In the genomic region with DNA sequence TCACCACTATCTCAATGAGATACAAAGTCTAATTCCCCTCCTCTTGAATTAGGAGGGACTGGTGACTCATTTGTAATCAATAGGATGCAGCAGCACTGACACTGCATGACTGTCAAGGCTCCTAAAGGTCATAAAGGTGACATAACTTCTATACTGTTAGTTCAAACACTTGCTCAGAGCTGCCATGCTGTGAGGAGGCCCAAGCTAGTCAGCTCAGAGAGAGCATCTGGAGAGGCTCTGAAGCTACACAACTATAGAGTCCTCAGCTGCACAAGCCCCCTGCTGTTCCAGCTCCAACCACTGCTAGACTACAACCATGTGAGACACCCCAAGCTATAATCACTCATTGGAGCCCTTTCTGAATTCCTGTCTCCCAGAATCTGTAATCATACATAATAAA, we compare ENCODE assay signal across 19 cellular contexts. TPM values are rescaled to one million over a fixed set of nuclear protein-coding genes. Genes with fewer than 3 reads are reported as not detected.
DNase-seq lines count a peak whose midpoint lies in the region; ATAC-seq and TF ChIP-seq lines count a peak whose summit lies in the region.
"Had no signal": no experiment of that assay in that cellular context is flagged by ENCODE, and none has a peak within 500 bp of the region (broad histone marks: within the 10 kb centered on the region; RNA-seq: fewer than 3 reads in every experiment).

No MANE protein-coding gene starts in this region.

- intact Hi-C loops in lower lobe of right lung (cut with DNase I) (no loop called here), adrenal gland (cut with DNase I) (no loop called here)

- no peak for TF ChIP-seq POLR2A in adrenal gland (IDR thresholded peaks at IDR 0.05)

- peaks cover 2% of the 10 kb centered on the region for H3K36me3 Mint-ChIP-seq in central memory CD8-positive, alpha-beta T cell (ENCODE audit: insufficient read depth)
- H3K36me3 Mint-ChIP-seq: activated naive CD8-positive, alpha-beta T cell treated with anti-CD3 and anti-CD28 coated beads, Interleukin-2, amount 10 ng/mL, durations not matched to agents 7 days and 5 days had no signal

- no peak overlapping the region for H3K4me3 ChIP-seq in lower lobe of right lung
- no peak overlapping the region for H3K4me3 ChIP-seq in adrenal gland
- H3K4me3 ChIP-seq: BLaER1 treated with 17β-estradiol and CSF1 and Interleukin-3, amounts not matched to agents 10 nM and 100 nM; MG63; thoracic aorta had no signal

- H3K4me3 Mint-ChIP-seq in central memory CD8-positive, alpha-beta T cell, result no peak overlapping the region
- H3K4me3 Mint-ChIP-seq: activated naive CD8-positive, alpha-beta T cell treated with anti-CD3 and anti-CD28 coated beads, Interleukin-2, amount 10 ng/mL, durations not matched to agents 7 days and 5 days; T-helper 2 cell treated with Interferon-gamma antibody and Interleukin-4, amounts not matched to agents 5 μg/mL and 100 μg/mL, for 36 hours had no signal

- TF ChIP-seq CTCF in lower lobe of right lung (IDR thresholded peaks at IDR 0.05), result no peak
- TF ChIP-seq CTCF in adrenal gland (IDR thresholded peaks at IDR 0.05), result no peak

- H3K27me3 Mint-ChIP-seq in central memory CD8-positive, alpha-beta T cell, result peaks cover 75% of the 10 kb centered on the region

- H3K9me3 Mint-ChIP-seq in central memory CD8-positive, alpha-beta T cell, result no peaks in the 10 kb centered on the region
- H3K9me3 Mint-ChIP-seq: activated naive CD8-positive, alpha-beta T cell treated with anti-CD3 and anti-CD28 coated beads, Interleukin-2, amount 10 ng/mL, durations not matched to agents 7 days and 5 days; T-helper 2 cell treated with Interferon-gamma antibody and Interleukin-4, amounts not matched to agents 5 μg/mL and 100 μg/mL, for 36 hours had no signal

- H3K4me1 ChIP-seq in lower lobe of right lung, result no peaks in the 10 kb centered on the region
- H3K4me1 ChIP-seq in adrenal gland (replicated peaks in 1 of 2), result no peaks in the 10 kb centered on the region

- DNase-seq in DMS 273 (lab: John Stamatoyannopoulos, UW; ENCODE audit: unreplicated experiment) (peak; percentile 52), DMS 273 treated with DMSO at 0.1 percent for 48 hours (lab: John Stamatoyannopoulos, UW) (no peak), lower lobe of right lung (no peak), adrenal gland (no peak)
- DNase-seq in central memory CD8-positive, alpha-beta T cell (ENCODE audit: low spot score in 2 of 2), result no peak
- DNase-seq: activated CD4-positive, alpha-beta T cell treated with anti-CD3 and anti-CD28 coated beads for 48 hours; activated naive CD8-positive, alpha-beta T cell treated with anti-CD3 and anti-CD28 coated beads, Interleukin-2, amount 10 ng/mL, durations not matched to agents 7 days and 5 days; hypothalamus; kidney glomerular epithelial cell; MG63; NCI-H2081 had no signal

- H3K36me3 ChIP-seq in lower lobe of right lung (no peaks in the 10 kb centered on the region), adrenal gland (replicated peaks in 1 of 2) (no peaks in the 10 kb centered on the region)
- H3K36me3 ChIP-seq: BLaER1 treated with 17β-estradiol and CSF1 and Interleukin-3, amounts not matched to agents 10 nM and 100 nM; MG63; thoracic aorta had no signal

- peaks cover 12% of the 10 kb centered on the region for H3K27me3 ChIP-seq in lower lobe of right lung (ENCODE audit: low read depth)
- no peaks in the 10 kb centered on the region for H3K27me3 ChIP-seq in adrenal gland
- H3K27me3 ChIP-seq: BLaER1 treated with 17β-estradiol and CSF1 and Interleukin-3, amounts not matched to agents 10 nM and 100 nM; MG63 had no signal

- no peaks in the 10 kb centered on the region for H3K9me3 ChIP-seq in lower lobe of right lung
- no peaks in the 10 kb centered on the region for H3K9me3 ChIP-seq in adrenal gland (replicated peaks in 1 of 3)
- H3K9me3 ChIP-seq: BLaER1 treated with 17β-estradiol and CSF1 and Interleukin-3, amounts not matched to agents 10 nM and 100 nM; MG63; thoracic aorta had no signal

- peak; percentile 53 for ATAC-seq in GM21367 (IDR thresholded peaks at IDR 0.05; ENCODE audit: unreplicated experiment)
- ATAC-seq in HG03432 (IDR thresholded peaks at IDR 0.05; ENCODE audit: unreplicated experiment), result peak; percentile 57
- peak; percentile 40 for ATAC-seq in central memory CD8-positive, alpha-beta T cell (replicated peaks; ENCODE audit: extremely low read depth, poor library complexity, severe bottlenecking)
- no peak for ATAC-seq in lower lobe of right lung
- no peak for ATAC-seq in HG02798 (IDR thresholded peaks at IDR 0.05; ENCODE audit: poor library complexity, unreplicated experiment)
- ATAC-seq: sciatic nerve had no signal

- H3K4me1 Mint-ChIP-seq in central memory CD8-positive, alpha-beta T cell, result no peaks in the 10 kb centered on the region
- H3K4me1 Mint-ChIP-seq: activated naive CD8-positive, alpha-beta T cell treated with anti-CD3 and anti-CD28 coated beads, Interleukin-2, amount 10 ng/mL, durations not matched to agents 7 days and 5 days had no signal

- H3K27ac ChIP-seq in lower lobe of right lung, result no peak overlapping the region
- H3K27ac ChIP-seq in adrenal gland, result no peak overlapping the region
- H3K27ac ChIP-seq: 22Rv1; BLaER1 treated with 17β-estradiol and CSF1 and Interleukin-3, amounts not matched to agents 10 nM and 100 nM; thoracic aorta had no signal

- H3K27ac Mint-ChIP-seq in central memory CD8-positive, alpha-beta T cell (ENCODE audit: low read depth), result no peak overlapping the region
- H3K27ac Mint-ChIP-seq: activated naive CD8-positive, alpha-beta T cell treated with anti-CD3 and anti-CD28 coated beads, Interleukin-2, amount 10 ng/mL, durations not matched to agents 7 days and 5 days; T-helper 2 cell treated with Interferon-gamma antibody and Interleukin-4, amounts not matched to agents 5 μg/mL and 100 μg/mL, for 36 hours had no signal

RNA-seq across cellular contexts. Expression of gene HEY2, which starts 17.0 kb away (rescaled TPM):
- total RNA-seq in lower lobe of right lung, result 2.8 TPM
- 1 to 10 TPM in 5 of 8 donors, under 1 TPM in 2, not detected in 1; 0.60 to 1.8 (median 1.0) TPM for total RNA-seq in adrenal gland
- 1 to 10 TPM in 2 of 3 donors, under 1 TPM in 1; 0.46 to 2.1 (median 1.4) TPM for polyA plus RNA-seq in adrenal gland

RNA-seq across cellular contexts. Expression of gene NCOA7, which starts 58.4 kb away (rescaled TPM):
- total RNA-seq in lower lobe of right lung (64.4 TPM), adrenal gland (100 to 1,000 TPM in 4 of 8 donors, 10 to 100 TPM in 4; 51.2 to 180 (median 95.1) TPM)
- polyA plus RNA-seq in adrenal gland, result 10 to 100 TPM; 24.5 to 77.9 (median 53.0) TPM

Comparison
In these comparisons a context has a peak if more than half of its experiments do, and no peak if none do; other contexts are left out.
1. ATAC-seq: peak in GM21367 (single experiment), HG03432 (single experiment) and central memory CD8-positive, alpha-beta T cell (single experiment); none in lower lobe of right lung (0 of 2) and HG02798 (single experiment).